8 cellular contexts compared by ENCODE assay signal in the genomic region with DNA sequence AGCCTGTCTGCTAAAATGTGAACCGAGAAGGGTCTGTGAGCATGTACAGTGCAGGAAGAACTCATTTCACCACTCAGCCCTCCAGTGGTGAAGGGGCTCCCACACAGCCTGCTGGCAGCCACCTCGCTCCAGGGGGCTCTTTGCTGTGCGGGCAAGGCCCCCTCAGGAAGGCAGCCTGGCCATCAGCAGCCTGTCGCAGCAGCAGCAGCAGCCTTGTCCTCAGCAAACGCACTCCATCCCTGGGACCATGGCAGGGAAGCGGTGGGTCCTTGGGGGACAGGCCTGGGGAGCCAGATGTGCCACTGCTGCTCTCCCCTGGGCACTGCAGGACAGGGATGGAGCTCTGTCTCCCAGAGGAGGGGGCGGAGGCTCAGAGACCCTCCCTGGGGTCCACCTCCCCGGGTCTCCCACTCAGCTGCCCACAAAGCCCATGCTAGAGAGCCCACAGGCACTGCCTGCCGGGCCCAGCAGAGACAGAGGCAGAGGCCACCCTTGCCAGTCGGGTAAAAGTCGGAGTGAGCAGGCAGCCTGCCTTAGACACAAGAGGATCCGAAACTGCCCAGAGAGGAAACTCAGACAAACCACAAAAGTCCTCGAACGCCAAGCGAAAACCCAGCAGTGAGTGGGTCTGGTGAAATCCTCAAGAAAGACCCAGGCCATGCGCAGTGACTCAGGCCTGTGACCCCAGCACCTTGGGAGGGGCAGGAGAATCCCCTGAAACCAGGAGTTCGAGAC. TPM values are rescaled to one million over a fixed set of nuclear protein-coding genes. Genes with fewer than 3 reads are reported as not detected.
DNase-seq lines count a peak whose midpoint lies in the region; ATAC-seq and TF ChIP-seq lines count a peak whose summit lies in the region.

No MANE protein-coding gene starts in this region.

- peak overlapping the region; percentile 45 for H3K4me3 Mint-ChIP-seq in CD4-positive, alpha-beta T cell
- H3K4me3 Mint-ChIP-seq in activated T-cell treated with anti-CD3 and anti-CD28 coated beads, Interleukin-2, amount 50 U/mL, for 72 hours: no peak overlapping the region

- WGBS in heart right ventricle, 2 donors: 83 to 85% methylated on average over 17 of the region's 17 CpGs

- H3K4me2 ChIP-seq in osteoblast (ENCODE audit: insufficient read depth, low read length): no peak overlapping the region

- no peaks in the 10 kb centered on the region for H3K36me3 Mint-ChIP-seq in CD4-positive, alpha-beta T cell (ENCODE audit: low read depth)
- H3K36me3 Mint-ChIP-seq in activated T-cell treated with anti-CD3 and anti-CD28 coated beads, Interleukin-2, amount 50 U/mL, for 72 hours (ENCODE audit: insufficient read depth in 2 of 2): no peaks in the 10 kb centered on the region

- H3K4me1 Mint-ChIP-seq in CD4-positive, alpha-beta T cell (ENCODE audit: low read depth): peaks cover 44% of the 10 kb centered on the region
- peaks cover 26% of the 10 kb centered on the region for H3K4me1 Mint-ChIP-seq in activated T-cell treated with anti-CD3 and anti-CD28 coated beads, Interleukin-2, amount 50 U/mL, for 72 hours (ENCODE audit: low read depth)

- H4K20me1 ChIP-seq in osteoblast (ENCODE audit: insufficient read depth, low read length): peaks cover 74% of the 10 kb centered on the region

- H3K27ac Mint-ChIP-seq in CD4-positive, alpha-beta T cell: peak overlapping the region; percentile 30
- H3K27ac Mint-ChIP-seq in activated T-cell treated with anti-CD3 and anti-CD28 coated beads, Interleukin-2, amount 50 U/mL, for 72 hours: no peak overlapping the region

- H3K27me3 ChIP-seq in CD4-positive, alpha-beta T cell (ENCODE audit: control insufficient read depth, insufficient read depth, low read length): no peaks in the 10 kb centered on the region
- H3K27me3 ChIP-seq in osteoblast (ENCODE audit: insufficient read depth, low read length) (no peaks in the 10 kb centered on the region), heart right ventricle (no peaks in the 10 kb centered on the region)

- CTCF ChIA-PET in CD4-positive, alpha-beta T cell (lab: Charles Lee): no interaction called here

- H3K4me3 ChIP-seq in osteoblast (ENCODE audit: insufficient read depth, low read length) (no peak overlapping the region), heart right ventricle (no peak overlapping the region)

- no peaks in the 10 kb centered on the region for H3K9me3 Mint-ChIP-seq in CD4-positive, alpha-beta T cell
- no peaks in the 10 kb centered on the region for H3K9me3 Mint-ChIP-seq in activated T-cell treated with anti-CD3 and anti-CD28 coated beads, Interleukin-2, amount 50 U/mL, for 72 hours

- no peak for DNase-seq in CD4-positive, alpha-beta T cell
- DNase-seq in activated T-cell treated with anti-CD3 and anti-CD28 coated beads, Interleukin-2, amount 50 U/mL, for 72 hours: peak; percentile 15 to 17
- peak; percentile 94 for DNase-seq in osteoblast (ENCODE audit: insufficient read length, low spot score, missing footprints)
- DNase-seq in AG20443 (ENCODE audit: low spot score): no peak
- DNase-seq in NCI-H748 (lab: John Stamatoyannopoulos, UW; ENCODE audit: unreplicated experiment): no peak
- no peak for DNase-seq in heart right ventricle

- intact Hi-C loops in CD4-positive, alpha-beta T cell (cut with DNase I, micrococcal nuclease): loop anchor here in 1 of 2 experiments (10.0 kb wide), 1 partner anchor 1845 kb away; a partner anchor contains a TSS
- intact Hi-C loops in heart right ventricle (cut with DNase I): loop anchor here in 1 of 10 donors (10.0 kb wide), 1 partner anchor 345 kb away; no protein-coding TSS in a partner anchor

- no peaks in the 10 kb centered on the region for H3K36me3 ChIP-seq in osteoblast (ENCODE audit: insufficient read depth, low read length)
- H3K36me3 ChIP-seq in heart right ventricle: no peaks in the 10 kb centered on the region

- ATAC-seq in CD4-positive, alpha-beta T cell (ENCODE audit: poor library complexity): no peak
- ATAC-seq in GM19351 (IDR thresholded peaks at IDR 0.05; ENCODE audit: unreplicated experiment): peak; percentile 91
- ATAC-seq in HG03342 (IDR thresholded peaks at IDR 0.05; ENCODE audit: unreplicated experiment): peak; percentile 74
- ATAC-seq in activated T-cell treated with anti-CD3 and anti-CD28 coated beads, Interleukin-2, amount 50 U/mL, for 72 hours (replicated peaks in 1 of 2): peak; percentile 56 to 62
- no peak for ATAC-seq in heart right ventricle

- peaks cover 99% of the 10 kb centered on the region for H3K79me2 ChIP-seq in osteoblast (ENCODE audit: insufficient read depth, low read length)

- no peak for TF ChIP-seq CTCF in CD4-positive, alpha-beta T cell (IDR thresholded peaks at IDR 0.05)
- no peak for TF ChIP-seq CTCF in osteoblast (IDR thresholded peaks at IDR 0.05; ENCODE audit: extremely low read depth, low read depth, low read length)
- no peak for TF ChIP-seq CTCF in heart right ventricle (IDR thresholded peaks at IDR 0.05)

- no peaks in the 10 kb centered on the region for H3K27me3 Mint-ChIP-seq in CD4-positive, alpha-beta T cell
- no peaks in the 10 kb centered on the region for H3K27me3 Mint-ChIP-seq in activated T-cell treated with anti-CD3 and anti-CD28 coated beads, Interleukin-2, amount 50 U/mL, for 72 hours (ENCODE audit: low read depth)

- POLR2A ChIA-PET in CD4-positive, alpha-beta T cell (lab: Charles Lee): no interaction called here

- H3K4me1 ChIP-seq in osteoblast (ENCODE audit: insufficient read depth, low read length): peaks cover 42% of the 10 kb centered on the region
- H3K4me1 ChIP-seq in heart right ventricle: peaks cover 43 to 99% (median 83%) of the 10 kb centered on the region in 9 donors

- no peak overlapping the region for H2AFZ ChIP-seq in osteoblast (ENCODE audit: low read length)

- no peaks in the 10 kb centered on the region for H3K9me3 ChIP-seq in CD4-positive, alpha-beta T cell (ENCODE audit: control insufficient read depth, low read length)
- no peaks in the 10 kb centered on the region for H3K9me3 ChIP-seq in osteoblast (ENCODE audit: low read depth, low read length)
- H3K9me3 ChIP-seq in heart right ventricle: no peaks in the 10 kb centered on the region

- no peak overlapping the region for H3K27ac ChIP-seq in CD4-positive, alpha-beta T cell (ENCODE audit: low read depth, low read length)
- H3K27ac ChIP-seq in osteoblast (ENCODE audit: low read depth, low read length): peak overlapping the region; percentile 53
- H3K27ac ChIP-seq in heart right ventricle: no peak overlapping the region

RNA-seq across cellular contexts. Expression of a gene that starts 8.0 kb away (rescaled TPM):
- 10 to 100 TPM; 26.7 to 29.0 TPM for total RNA-seq in CD4-positive, alpha-beta T cell
- total RNA-seq in activated T-cell treated with anti-CD3 and anti-CD28 coated beads, Interleukin-2, amount 50 U/mL, for 72 hours: 10 to 100 TPM; 50.2 to 51.3 TPM
- total RNA-seq in osteoblast: 6.9 and 10.9 TPM in 2 replicates
- total RNA-seq in heart right ventricle: 10 to 100 TPM; 23.2 to 34.4 (median 29.7) TPM
- 10 to 100 TPM in 1 of 2 donors, 1 to 10 TPM in 1; 5.7 to 11.1 TPM for polyA plus RNA-seq in heart right ventricle

RNA-seq across cellular contexts. Expression of a gene that starts 34.5 kb away (rescaled TPM):
- total RNA-seq in CD4-positive, alpha-beta T cell: 1 to 10 TPM; 4.0 to 4.9 TPM
- total RNA-seq in activated T-cell treated with anti-CD3 and anti-CD28 coated beads, Interleukin-2, amount 50 U/mL, for 72 hours: 10 to 100 TPM in 1 of 2 donors, 1 to 10 TPM in 1; 6.3 to 10.3 TPM
- total RNA-seq in osteoblast: 23.0 and 26.1 TPM in 2 replicates
- 10 to 100 TPM in 2 of 10 donors, 1 to 10 TPM in 8; 4.1 to 11.6 (median 7.8) TPM for total RNA-seq in heart right ventricle
- polyA plus RNA-seq in heart right ventricle: 1 to 10 TPM; 4.8 to 6.7 TPM

Comparison
In these comparisons a context has a peak if more than half of its experiments do, and no peak if none do; other contexts are left out.
1. ATAC-seq: peak in GM19351 (single experiment), HG03342 (single experiment) and activated T-cell treated with anti-CD3 and anti-CD28 coated beads, Interleukin-2, amount 50 U/mL, for 72 hours (2 of 2); none in CD4-positive, alpha-beta T cell (single experiment) and heart right ventricle (0 of 8).
2. DNase-seq: peak in activated T-cell treated with anti-CD3 and anti-CD28 coated beads, Interleukin-2, amount 50 U/mL, for 72 hours (2 of 2) and osteoblast (single experiment); none in CD4-positive, alpha-beta T cell (0 of 10), AG20443 (single experiment), NCI-H748 (single experiment) and heart right ventricle (0 of 2).